Comparison of ENCODE assay signal across 8 cellular contexts in genomic region chr3:193240850-193241706, GRCh38. TPM values are rescaled to one million over a fixed set of nuclear protein-coding genes. Genes with fewer than 3 reads are reported as not detected.
DNase-seq lines count a peak whose midpoint lies in the region; ATAC-seq and TF ChIP-seq lines count a peak whose summit lies in the region.

TSS of gene PLAAT1 (plus strand) at chr3:193241222. CDS start at chr3:193255651, 14,429 bp downstream.

- no peak within 1 kb of the TSS for H3K9ac ChIP-seq in PC-3 (ENCODE audit: low read length)

- no peak within 1 kb of the TSS for H2AFZ ChIP-seq in PC-3 (ENCODE audit: low read length)

- H3K9me2 ChIP-seq in PC-3 (replicated peaks; ENCODE audit: low read length): no peaks in the 10 kb centered on the region

- 0 out of 2 replicates have a peak within 1 kb of the TSS, but pooled peaks have one; percentile 19 for H3K4me3 ChIP-seq in PC-3 (ENCODE audit: low read length)

- intact Hi-C loops in PC-3 (cut with micrococcal nuclease): no loop called here

- POLR2A ChIA-PET in PC-3 (lab: Charles Lee; ENCODE audit: unreplicated experiment): interaction anchor here (0.6 kb wide), 1 partner anchor 87 kb away, joined by 3 read pairs; no protein-coding TSS in a partner anchor

- no peaks in the 10 kb centered on the region for H3K79me2 ChIP-seq in PC-3 (ENCODE audit: low read length)

- no peaks in the 10 kb centered on the region for H4K20me1 ChIP-seq in PC-3 (ENCODE audit: low read length)

- H3K27ac ChIP-seq in PC-3 (ENCODE audit: low read length) (no peak within 1 kb of the TSS), cingulate gyrus (ENCODE audit: low read depth, low read length) (peak within 1 kb of the TSS; percentile 43)

- peak; percentile 22; the same call in 1 of the 2 replicates for ATAC-seq in PC-3

- no peak for TF ChIP-seq CTCF in PC-3 (conservative IDR thresholded peaks at IDR 0.05; ENCODE audit: low read depth, low read length)

- no peaks in the 10 kb centered on the region for H3K36me3 ChIP-seq in PC-3 (ENCODE audit: low read depth, low read length)

- H3K4me1 ChIP-seq in PC-3 (ENCODE audit: insufficient read depth, low read length): no peaks in the 10 kb centered on the region

- H3F3A ChIP-seq in PC-3 (ENCODE audit: low read length, unreplicated experiment): no peaks in the 10 kb centered on the region

- no TSS peak for BruUV-seq in PC-3 (replicated peaks; lab: Mats Ljungman, UMichigan)

- peaks cover 38% of the 10 kb centered on the region for H3K27me3 ChIP-seq in PC-3 (ENCODE audit: low read length)

- H3K9me3 ChIP-seq in PC-3 (ENCODE audit: low read length): no peaks in the 10 kb centered on the region

- CTCF ChIA-PET in PC-3 (lab: Charles Lee): interaction anchor here (0.7 kb wide), 1 partner anchor 158 kb away, joined by 10 read pairs; no protein-coding TSS in a partner anchor

- H3K4me2 ChIP-seq in PC-3 (ENCODE audit: low read length): peak within 1 kb of the TSS; percentile 48; the same call in 1 of the 2 replicates

- DNase-seq in C1 segment of cervical spinal cord (lab: John Stamatoyannopoulos, UW): peak in 9 of 14 donors; percentile 26 to 63 (median 40)
- DNase-seq in GM19238 (ENCODE audit: insufficient read length, low spot score): peak; percentile 37
- DNase-seq in HT1080 (ENCODE audit: low read depth): peak; percentile 80
- DNase-seq in PC-3: no peak
- DNase-seq in left kidney (ENCODE audit: low read depth, low spot score): peak; percentile 90
- DNase-seq in stimulated activated CD8-positive, alpha-beta memory T cell treated with anti-CD3 and anti-CD28 coated beads, Interleukin-2, amount 100 ng/mL, for 48 hours (ENCODE audit: low read depth in 2 of 2): peak; percentile 3 to 9
- no peak for DNase-seq in HCEC 1CT

RNA-seq across cellular contexts. Expression of gene PLAAT1, which starts in this region (rescaled TPM):
- 8.1 and 9.3 TPM in 2 replicates for total RNA-seq in HT1080 (2014; rRNA removed; shearing (Covaris generic))
- 3.0 and 3.8 TPM in 2 replicates for polyA plus RNA-seq in HT1080 (2015; cell fraction: cytosol; rRNA removed)
- 0.84 and 1.8 TPM in 2 replicates for polyA plus RNA-seq in HT1080 (2015; cell fraction: nucleus; rRNA removed)
- total RNA-seq in PC-3 (2014; rRNA removed): not detected in 2 replicates

Comparison
In these comparisons a context has a peak if more than half of its experiments do, and no peak if none do; other contexts are left out.
1. Peak in ATAC-seq, H3K4me3 ChIP-seq and H3K4me2 ChIP-seq in PC-3; RNA of the gene not detected or under 1 TPM.
2. DNase-seq: peak in C1 segment of cervical spinal cord (9 of 14), GM19238 (single experiment), HT1080 (single experiment), left kidney (single experiment) and stimulated activated CD8-positive, alpha-beta memory T cell treated with anti-CD3 and anti-CD28 coated beads, Interleukin-2, amount 100 ng/mL, for 48 hours (2 of 2); none in PC-3 (single experiment) and HCEC 1CT (single experiment).